In the genomic region with DNA sequence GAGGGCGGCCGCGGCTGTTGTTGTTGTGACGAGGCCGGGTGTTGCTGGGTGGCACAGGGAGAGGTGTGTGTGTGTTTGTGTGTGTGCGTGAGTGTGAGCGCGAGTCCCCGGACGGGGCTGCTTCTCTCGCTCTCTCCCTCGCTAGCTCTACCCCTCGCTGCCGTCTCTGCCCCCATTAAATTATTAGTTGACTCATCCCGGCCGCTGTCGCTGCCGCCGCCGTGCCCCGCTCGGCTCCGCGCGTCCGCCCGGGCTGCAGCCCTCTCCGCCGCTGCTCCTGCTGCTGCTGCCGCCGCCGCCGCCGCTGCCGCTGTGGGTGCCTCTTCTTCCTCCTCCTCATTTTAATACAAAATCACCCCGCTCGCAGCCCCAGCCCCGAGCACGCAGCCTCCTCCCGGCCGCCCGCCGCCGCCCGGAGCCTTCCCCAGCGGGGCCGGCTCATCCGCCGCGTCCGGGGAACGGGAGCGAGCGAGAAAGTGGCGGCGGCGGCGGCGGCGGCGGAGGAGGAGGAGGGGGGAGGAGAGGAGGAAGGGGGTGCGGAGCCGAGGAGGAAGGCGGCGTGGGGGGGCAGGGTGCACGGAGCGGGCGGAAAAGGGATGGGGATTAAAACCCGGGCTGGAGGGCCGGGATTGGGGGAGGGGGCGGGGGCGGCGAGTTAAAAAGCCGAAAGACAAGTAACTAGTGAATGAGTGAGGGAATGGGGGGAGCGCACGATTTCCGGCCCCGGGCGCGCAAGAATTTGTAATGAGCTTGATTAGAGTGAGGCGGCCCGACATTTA, we compare ENCODE assay signal across 8 cellular contexts. TPM values are rescaled to one million over a fixed set of nuclear protein-coding genes. Genes with fewer than 3 reads are reported as not detected.
DNase-seq lines count a peak whose midpoint lies in the region; FAIRE-seq and TF ChIP-seq lines count a peak whose summit lies in the region.

A gene (minus strand): TSS at position 478 of the 779 bp plus-strand sequence. CDS start 4,372 bp downstream, outside the sequence.

- peak within 1 kb of the TSS; percentile 93 for H3K4me3 Mint-ChIP-seq in HFFc6

- H3K27ac Mint-ChIP-seq in HFFc6: peak within 1 kb of the TSS; percentile 73

- TF ChIP-seq CTCF in HFFc6 (IDR thresholded peaks at IDR 0.05) (no peak), kidney (IDR thresholded peaks at IDR 0.05; ENCODE audit: borderline replicate concordance, extremely low read depth, insufficient read depth) (no peak)

- peaks cover 12% of the 10 kb centered on the region for H3K4me1 Mint-ChIP-seq in HFFc6 (ENCODE audit: low read depth)

- no peaks in the 10 kb centered on the region for H3K9me3 Mint-ChIP-seq in HFFc6

- H3K27me3 Mint-ChIP-seq in HFFc6 (ENCODE audit: insufficient read depth): peaks cover 5% of the 10 kb centered on the region; the same call in 1 of the 2 replicates

- DNase-seq in HFFc6 (peak; percentile 50), NCI-H1105 treated with DMSO at 0.1 percent for 48 hours (lab: John Stamatoyannopoulos, UW) (peak; percentile 31), cerebellum (ENCODE audit: low spot score) (peak; percentile 76), kidney (peak; percentile 95), inferior parietal cortex (ENCODE audit: extremely low spot score) (no peak)
- DNase-seq in activated CD4-positive, CD25-positive, alpha-beta regulatory T cell (lab: John Stamatoyannopoulos, UW): peak; percentile 44 to 67 (median 50)
- peak; percentile 63 for DNase-seq in stimulated activated CD4-positive, alpha-beta T cell treated with anti-CD3 and anti-CD28 coated beads, Interleukin-12 subunit alpha, Interleukin-12 subunit beta, amount 100 ng/mL, for 4 hours

- intact Hi-C loops in kidney (cut with DNase I): no loop called here

- no peaks in the 10 kb centered on the region for H3K9me3 ChIP-seq in kidney (ENCODE audit: control insufficient read depth in 1 of 2, low read length in 2 of 2)

- FAIRE-seq in kidney (lab: Jason Lieb, UNC): no peak

- peak within 1 kb of the TSS; percentile 83 to 91 for H3K9ac ChIP-seq in kidney (ENCODE audit: low read length in 2 of 2)

- H3K36me3 Mint-ChIP-seq in HFFc6 (ENCODE audit: low read depth): no peaks in the 10 kb centered on the region

- peaks cover 3 to 5% of the 10 kb centered on the region in 2 donors for H3K4me1 ChIP-seq in kidney (ENCODE audit: control insufficient read depth in 1 of 2, insufficient read depth in 1 of 2, low read depth in 1 of 2, low read length in 2 of 2)

- H3K4me3 ChIP-seq in GM08714 (ENCODE audit: low read length) (peak within 1 kb of the TSS; percentile 54), kidney (ENCODE audit: low read length in 2 of 2) (peak within 1 kb of the TSS; percentile 94 to 98)

- H3K27ac ChIP-seq in kidney (ENCODE audit: low read depth in 2 of 2, low read length in 2 of 2): peak within 1 kb of the TSS; percentile 79 to 80

- no peaks in the 10 kb centered on the region for H3K36me3 ChIP-seq in kidney (ENCODE audit: control insufficient read depth in 1 of 2, insufficient read depth in 2 of 2, low read length in 2 of 2)

RNA-seq across cellular contexts. Expression of the gene that starts here (rescaled TPM):
- total RNA-seq in HFFc6 (2021; fragmentation: NEBNext Ultra II Directional; extraction: Animal tissue kit (Norgen Biotek cat#: 25700)): 1 to 10 TPM; 1.5 to 4.9 (median 2.3) TPM
- total RNA-seq in cerebellum: 77.8 TPM
- 22.2 TPM for total RNA-seq in kidney
- polyA plus RNA-seq in kidney (ENCODE audit: insufficient read depth, low read depth, low replicate concordance): 6.2 TPM
